ENCODE assay signal across 21 cellular contexts in the genomic region with DNA sequence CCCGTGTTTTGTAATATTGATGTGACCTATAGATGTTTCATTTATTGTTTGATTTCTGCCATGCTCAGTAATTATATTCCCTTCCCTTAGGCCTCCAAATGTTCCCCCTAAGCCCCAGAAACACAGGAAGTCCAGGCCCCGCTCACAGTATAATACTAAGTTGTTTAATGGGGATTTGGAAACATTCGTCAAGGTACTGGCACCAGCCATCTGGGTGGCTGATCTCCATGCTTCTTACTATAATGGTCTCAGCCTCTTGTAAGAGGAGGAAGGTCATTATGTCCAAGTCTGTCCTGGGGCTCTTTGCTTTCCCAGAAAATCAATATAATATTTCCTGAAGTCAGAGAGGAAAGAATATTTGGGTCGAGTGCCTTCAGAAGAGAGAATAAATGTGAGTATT.
"Had no signal": no experiment of that assay in that cellular context is flagged by ENCODE, and none has a peak within 500 bp of the region (broad histone marks: within the 10 kb centered on the region; RNA-seq: fewer than 3 reads in every experiment).

No MANE protein-coding gene starts in this region.

- H3K9me3 ChIP-seq: colonic mucosa, gastrocnemius medialis, heart right ventricle, left ventricle myocardium inferior, tibial artery, vagina had no signal

- H3K4me1 ChIP-seq: colonic mucosa had no signal

- H3K27me3 Mint-ChIP-seq: progenitor cell of endocrine pancreas had no signal

- DNase-seq: activated CD4-positive, alpha-beta T cell treated with anti-CD3 and anti-CD28 coated beads, Interleukin-2, amount 50 U/mL, for 1 hour; activated CD4-positive, CD25-positive, alpha-beta regulatory T cell treated with anti-CD3 and anti-CD28 coated beads, Interleukin-2, amount 50 U/mL, for 72 hours; activated CD8-positive, alpha-beta memory T cell treated with anti-CD3 and anti-CD28 coated beads, Interleukin-2, amount 50 U/mL, for 4 hours; activated naive CD4-positive, alpha-beta T cell treated with anti-CD3 and anti-CD28 coated beads for 36 hours; activated T-cell treated with anti-CD3 and anti-CD28 coated beads, Interleukin-2, amount 50 U/mL, for 4 hours; brain microvascular endothelial cell; colonic mucosa; gastrocnemius medialis; heart right ventricle; left ventricle myocardium inferior; mammary epithelial cell; stimulated activated CD4-positive, alpha-beta T cell treated with anti-CD3 and anti-CD28 coated beads, Interleukin-12 subunit alpha, Interleukin-12 subunit beta, amount 100 ng/mL, for 4 hours; stimulated activated CD4-positive, alpha-beta T cell treated with anti-CD3 and anti-CD28 coated beads, Interleukin-2, amount 100 ng/mL, for 24 hours; stimulated activated naive CD8-positive, alpha-beta T cell treated with anti-CD3 and anti-CD28 coated beads, Interleukin-15, Interleukin-2, amounts not matched to agents 100 U/mL and 50 U/mL, for 24 hours; substantia nigra; tibial artery had no signal

- H3K36me3 ChIP-seq: brain microvascular endothelial cell, colonic mucosa, gastrocnemius medialis, left ventricle myocardium inferior, tibial artery, vagina had no signal

- H3K27ac ChIP-seq: brain microvascular endothelial cell, colonic mucosa, gastrocnemius medialis, left ventricle myocardium inferior, tibial artery, vagina had no signal

- H3K27ac Mint-ChIP-seq: activated naive CD4-positive, alpha-beta T cell treated with anti-CD3 and anti-CD28 coated beads for 36 hours; progenitor cell of endocrine pancreas had no signal

- ATAC-seq: activated T-cell treated with anti-CD3 and anti-CD28 coated beads, Interleukin-2, amount 50 U/mL, for 4 hours; esophagus mucosa; gastrocnemius medialis; heart right ventricle; stimulated activated naive CD8-positive, alpha-beta T cell treated with anti-CD3 and anti-CD28 coated beads, Interleukin-15, Interleukin-2, amounts not matched to agents 100 U/mL and 50 U/mL, for 24 hours had no signal

- H3K9me3 Mint-ChIP-seq: activated naive CD4-positive, alpha-beta T cell treated with anti-CD3 and anti-CD28 coated beads for 36 hours; activated T-cell treated with anti-CD3 and anti-CD28 coated beads, Interleukin-2, amount 50 U/mL, for 4 hours; central memory CD8-positive, alpha-beta T cell; neural crest cell had no signal

- H3K27me3 ChIP-seq: brain microvascular endothelial cell, colonic mucosa, gastrocnemius medialis, heart right ventricle, tibial artery, vagina had no signal

- H3K4me3 ChIP-seq: colonic mucosa, gastrocnemius medialis, heart right ventricle, left ventricle myocardium inferior, tibial artery, vagina had no signal

- H3K4me1 Mint-ChIP-seq: central memory CD8-positive, alpha-beta T cell had no signal

- H3K4me3 Mint-ChIP-seq: activated naive CD4-positive, alpha-beta T cell treated with anti-CD3 and anti-CD28 coated beads for 36 hours; activated T-cell treated with anti-CD3 and anti-CD28 coated beads, Interleukin-2, amount 50 U/mL, for 4 hours; central memory CD8-positive, alpha-beta T cell; neural crest cell had no signal
